ENCODE assay signal across 9 cellular contexts in the genomic region with DNA sequence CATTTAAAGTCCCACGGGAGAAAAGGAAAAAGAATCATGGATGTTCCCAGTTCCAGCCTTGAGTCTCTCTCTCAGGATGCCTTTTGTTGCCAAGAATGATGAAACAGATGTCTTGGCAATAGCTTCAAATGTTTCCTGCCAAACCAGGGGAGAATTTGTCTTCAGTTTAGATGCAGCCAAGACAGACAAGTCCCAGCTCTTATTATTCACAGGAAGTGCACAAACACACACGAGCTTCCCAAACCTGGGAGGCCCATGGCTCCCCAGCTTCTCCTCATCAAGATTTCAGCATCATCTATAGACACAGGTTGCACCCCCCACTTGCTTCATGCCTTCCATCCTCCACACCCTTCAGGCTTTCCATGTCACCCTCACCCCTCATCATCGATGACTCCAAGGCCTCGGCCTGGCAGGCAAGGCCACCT. TPM values are rescaled to one million over a fixed set of nuclear protein-coding genes. Genes with fewer than 3 reads are reported as not detected.
DNase-seq lines count a peak whose midpoint lies in the region; ATAC-seq, FAIRE-seq and TF ChIP-seq lines count a peak whose summit lies in the region.
"Had no signal": no experiment of that assay in that cellular context is flagged by ENCODE, and none has a peak within 500 bp of the region (broad histone marks: within the 10 kb centered on the region; RNA-seq: fewer than 3 reads in every experiment).

No MANE protein-coding gene starts in this region.

- TF ChIP-seq CTCF in bronchial epithelial cell (IDR thresholded peaks at IDR 0.05; ENCODE audit: insufficient read depth, low read length, severe bottlenecking): no peak
- no peak for TF ChIP-seq CTCF in activated CD8-positive, alpha-beta T cell treated with anti-CD3 and anti-CD28 coated beads for 36 hours (IDR thresholded peaks at IDR 0.05)

- peaks cover 2% of the 10 kb centered on the region for H3K27me3 Mint-ChIP-seq in activated CD4-positive, alpha-beta T cell treated with anti-CD3 and anti-CD28 coated beads, Interleukin-2, amount 10 ng/mL, durations not matched to agents 24 days and 14 days
- no peaks in the 10 kb centered on the region for H3K27me3 Mint-ChIP-seq in activated CD8-positive, alpha-beta T cell treated with anti-CD3 and anti-CD28 coated beads for 36 hours

- DNase-seq in HCEC 1CT (peak; percentile 68), bronchial epithelial cell (ENCODE audit: low read depth) (peak; percentile 57), iris pigment epithelial cell (ENCODE audit: low read depth) (peak; percentile 91), skeletal muscle cell (ENCODE audit: low read depth) (peak; percentile 96), NCI-H2029 treated with DMSO at 0.1 percent for 48 hours (lab: John Stamatoyannopoulos, UW) (no peak), erythroblast (lab: John Stamatoyannopoulos, UW) (no peak)
- no peak for DNase-seq in activated CD4-positive, alpha-beta T cell treated with anti-CD3 and anti-CD28 coated beads, Interleukin-2, amount 10 ng/mL, durations not matched to agents 24 days and 14 days
- DNase-seq in activated CD8-positive, alpha-beta T cell treated with anti-CD3 and anti-CD28 coated beads for 36 hours: no peak
- DNase-seq: activated naive CD4-positive, alpha-beta T cell treated with anti-CD3 and anti-CD28 coated beads for 36 hours had no signal

- POLR2A ChIA-PET in activated CD8-positive, alpha-beta T cell treated with anti-CD3 and anti-CD28 coated beads for 36 hours (lab: Charles Lee): no interaction called here

- no peaks in the 10 kb centered on the region for H3K4me1 Mint-ChIP-seq in activated CD4-positive, alpha-beta T cell treated with anti-CD3 and anti-CD28 coated beads, Interleukin-2, amount 10 ng/mL, durations not matched to agents 24 days and 14 days
- H3K4me1 Mint-ChIP-seq in activated CD8-positive, alpha-beta T cell treated with anti-CD3 and anti-CD28 coated beads for 36 hours (ENCODE audit: low read depth): no peaks in the 10 kb centered on the region

- H3K36me3 Mint-ChIP-seq in activated CD4-positive, alpha-beta T cell treated with anti-CD3 and anti-CD28 coated beads, Interleukin-2, amount 10 ng/mL, durations not matched to agents 24 days and 14 days (ENCODE audit: low read depth): no peaks in the 10 kb centered on the region
- no peaks in the 10 kb centered on the region for H3K36me3 Mint-ChIP-seq in activated CD8-positive, alpha-beta T cell treated with anti-CD3 and anti-CD28 coated beads for 36 hours (ENCODE audit: low read depth)

- H3K9me3 Mint-ChIP-seq in activated CD4-positive, alpha-beta T cell treated with anti-CD3 and anti-CD28 coated beads, Interleukin-2, amount 10 ng/mL, durations not matched to agents 24 days and 14 days: peaks cover 4% of the 10 kb centered on the region
- peaks cover 2% of the 10 kb centered on the region for H3K9me3 Mint-ChIP-seq in activated CD8-positive, alpha-beta T cell treated with anti-CD3 and anti-CD28 coated beads for 36 hours

- FAIRE-seq in bronchial epithelial cell (lab: Jason Lieb, UNC): no peak

- H3K4me3 ChIP-seq in bronchial epithelial cell (ENCODE audit: low read depth, low read length) (no peak overlapping the region), skeletal muscle cell (ENCODE audit: low read depth, low read length) (no peak overlapping the region)

- H3K27me3 ChIP-seq in bronchial epithelial cell (ENCODE audit: control insufficient read depth, insufficient read depth, low read length): no peaks in the 10 kb centered on the region

- H3K4me3 Mint-ChIP-seq in activated CD4-positive, alpha-beta T cell treated with anti-CD3 and anti-CD28 coated beads, Interleukin-2, amount 10 ng/mL, durations not matched to agents 24 days and 14 days: no peak overlapping the region
- H3K4me3 Mint-ChIP-seq in activated CD8-positive, alpha-beta T cell treated with anti-CD3 and anti-CD28 coated beads for 36 hours: no peak overlapping the region
- H3K4me3 Mint-ChIP-seq: activated naive CD4-positive, alpha-beta T cell treated with anti-CD3 and anti-CD28 coated beads for 36 hours had no signal

- no peak for TF ChIP-seq POLR2A in erythroblast (IDR thresholded peaks at IDR 0.05; ENCODE audit: low read length)

- H3K27ac Mint-ChIP-seq in activated CD4-positive, alpha-beta T cell treated with anti-CD3 and anti-CD28 coated beads, Interleukin-2, amount 10 ng/mL, durations not matched to agents 24 days and 14 days: no peak overlapping the region
- no peak overlapping the region for H3K27ac Mint-ChIP-seq in activated CD8-positive, alpha-beta T cell treated with anti-CD3 and anti-CD28 coated beads for 36 hours
- H3K27ac Mint-ChIP-seq: activated naive CD4-positive, alpha-beta T cell treated with anti-CD3 and anti-CD28 coated beads for 36 hours had no signal

- H3K36me3 ChIP-seq in bronchial epithelial cell (ENCODE audit: control insufficient read depth, insufficient read depth, low read length): no peaks in the 10 kb centered on the region

- CTCF ChIA-PET in activated CD8-positive, alpha-beta T cell treated with anti-CD3 and anti-CD28 coated beads for 36 hours (lab: Charles Lee): interaction anchor here (1.1 to 1.5 kb wide), 2 partner anchors 37 to 87 kb away, joined by 3 to 4 read pairs; no protein-coding TSS in a partner anchor

- no peak for ATAC-seq in activated CD8-positive, alpha-beta T cell treated with anti-CD3 and anti-CD28 coated beads for 36 hours

- intact Hi-C loops in activated CD4-positive, alpha-beta T cell treated with anti-CD3 and anti-CD28 coated beads, Interleukin-2, amount 10 ng/mL, durations not matched to agents 24 days and 14 days (cut with micrococcal nuclease): no loop called here
- intact Hi-C loops in activated CD8-positive, alpha-beta T cell treated with anti-CD3 and anti-CD28 coated beads for 36 hours (cut with micrococcal nuclease): no loop called here

RNA-seq across cellular contexts. Expression of a gene that starts 45.9 kb away (rescaled TPM):
- total RNA-seq in bronchial epithelial cell: 27.6 and 37.8 TPM in 2 replicates
- total RNA-seq in activated CD4-positive, alpha-beta T cell treated with anti-CD3 and anti-CD28 coated beads, Interleukin-2, amount 10 ng/mL, durations not matched to agents 24 days and 14 days: 7.1 and 8.9 TPM in 2 replicates
- total RNA-seq in activated CD8-positive, alpha-beta T cell treated with anti-CD3 and anti-CD28 coated beads for 36 hours: 1 to 10 TPM; 6.5 to 7.9 TPM

Comparison
In these comparisons a context has a peak if more than half of its experiments do, and no peak if none do; other contexts are left out.
1. DNase-seq: peak in HCEC 1CT (single experiment), bronchial epithelial cell (single experiment), iris pigment epithelial cell (single experiment) and skeletal muscle cell (single experiment); none in activated CD4-positive, alpha-beta T cell treated with anti-CD3 and anti-CD28 coated beads, Interleukin-2, amount 10 ng/mL, durations not matched to agents 24 days and 14 days (single experiment), NCI-H2029 treated with DMSO at 0.1 percent for 48 hours (single experiment), erythroblast (0 of 2) and activated CD8-positive, alpha-beta T cell treated with anti-CD3 and anti-CD28 coated beads for 36 hours (single experiment).